ENCODE assay signal across 1 cellular context in genomic region chr22:19774628-19775027, GRCh38.
TF ChIP-seq lines count a peak whose summit lies in the region.

No MANE protein-coding gene starts in this region.

TF ChIP-seq in K562, 482 proteins besides CTCF, POLR2A, EP300 and RAD21 (continued from another document and continues in another):
- TF ChIP-seq ARID4B (CRISPR knock-in tag; IDR thresholded peaks at IDR 0.05) (no peak), MCM3 (IDR thresholded peaks at IDR 0.05) (no peak), EWSR1 (IDR thresholded peaks at IDR 0.05; ENCODE audit: borderline replicate concordance, low read depth, partially characterized antibody) (no peak), PBX2 (CRISPR knock-in tag; IDR thresholded peaks at IDR 0.05; ENCODE audit: low read depth) (no peak), PBX2 (tag; conservative IDR thresholded peaks at IDR 0.05; ENCODE audit: low read depth) (no peak), CREB3 (tag; conservative IDR thresholded peaks at IDR 0.05; ENCODE audit: low read depth) (no peak), NFXL1 (CRISPR knock-in tag; IDR thresholded peaks at IDR 0.05) (no peak), MLLT1 (IDR thresholded peaks at IDR 0.05) (no peak), ZNF766 (CRISPR knock-in tag; conservative IDR thresholded peaks at IDR 0.05) (no peak), ZNF184 (CRISPR knock-in tag; IDR thresholded peaks at IDR 0.05) (no peak), ARID2 (IDR thresholded peaks at IDR 0.05) (no peak), U2AF1 (optimal IDR thresholded peaks at IDR 0.05; ENCODE audit: low read depth, low read length) (no peak), ZC3H4 (CRISPR knock-in tag; IDR thresholded peaks at IDR 0.05; ENCODE audit: borderline replicate concordance) (no peak), KDM2B (CRISPR knock-in tag; IDR thresholded peaks at IDR 0.05) (peak; percentile 11; the same call in 1 of the 2 replicates), PCBP2 (IDR thresholded peaks at IDR 0.05; ENCODE audit: low read depth, low read length, poor library complexity, severe bottlenecking) (no peak), ZBTB34 (CRISPR knock-in tag; IDR thresholded peaks at IDR 0.05) (no peak), BRCA1 (IDR thresholded peaks at IDR 0.05) (no peak), BRCA1 (CRISPR knock-in tag; IDR thresholded peaks at IDR 0.05) (no peak), SP1 (CRISPR knock-in tag; IDR thresholded peaks at IDR 0.05) (no peak), CTCFL (IDR thresholded peaks at IDR 0.05; ENCODE audit: borderline replicate concordance, insufficient read depth, low read depth, low read length, poor library complexity, severe bottlenecking) (no peak), CHD1 (IDR thresholded peaks at IDR 0.05; ENCODE audit: low read length) (no peak), SIRT6 (IDR thresholded peaks at IDR 0.05; ENCODE audit: low read depth, low read length) (no peak), TRIM25 (IDR thresholded peaks at IDR 0.05; ENCODE audit: borderline replicate concordance) (no peak), NR0B1 (IDR thresholded peaks at IDR 0.05; ENCODE audit: partially characterized antibody) (no peak), FOS (IDR thresholded peaks at IDR 0.05; ENCODE audit: extremely low read depth, insufficient read length) (no peak), ZNF398 (CRISPR knock-in tag; IDR thresholded peaks at IDR 0.05) (no peak), HSF4 (CRISPR knock-in tag; IDR thresholded peaks at IDR 0.05; ENCODE audit: borderline replicate concordance) (no peak), JUN (IDR thresholded peaks at IDR 0.05; ENCODE audit: borderline replicate concordance, low read depth, low read length) (no peak), JUN (CRISPR knock-in tag; IDR thresholded peaks at IDR 0.05; ENCODE audit: borderline replicate concordance) (no peak), CHCHD3 (CRISPR knock-in tag; IDR thresholded peaks at IDR 0.05) (0 out of 2 replicates have a peak, but pooled peaks have one; percentile 1), TBL1XR1 (IDR thresholded peaks at IDR 0.05; ENCODE audit: low read length in 2 of 2) (no peak), STAT6 (CRISPR knock-in tag; IDR thresholded peaks at IDR 0.05) (no peak; the same call in 1 of the 2 replicates), MLX (CRISPR knock-in tag; conservative IDR thresholded peaks at IDR 0.05) (peak in 1 of 2 experiments; percentile 70; a peak in 1 of 4 replicates), TAF9B (IDR thresholded peaks at IDR 0.05; ENCODE audit: partially characterized antibody) (no peak), SOX6 (IDR thresholded peaks at IDR 0.05) (no peak)
